In genomic region chr19:43638991-43639494, GRCh38 we compare ENCODE assay signal across 1 cellular context.
A peak's percentile ranks its signal among the peaks of the same experiment; 100 is the strongest.
TF ChIP-seq lines count a peak whose summit lies in the region.

No MANE protein-coding gene starts in this region.

TF ChIP-seq in HEK293, 187 proteins besides CTCF, POLR2A, EP300 and RAD21 (continued from another document and continues in another):
- TF ChIP-seq PATZ1 (tag by site-specific recombination; IDR thresholded peaks at IDR 0.05) (peak; percentile 82), PRDM10 (tag by site-specific recombination; IDR thresholded peaks at IDR 0.05) (peak; percentile 71), ZNF169 (tag by site-specific recombination; IDR thresholded peaks at IDR 0.05) (peak; percentile 64), ZNF398 (tag by site-specific recombination; IDR thresholded peaks at IDR 0.05) (peak; percentile 49; the same call in 1 of the 2 replicates), ZNF146 (tag by site-specific recombination; IDR thresholded peaks at IDR 0.05) (peak; percentile 6; the same call in 1 of the 2 replicates), REPIN1 (tag by site-specific recombination; IDR thresholded peaks at IDR 0.05; ENCODE audit: low read depth) (no peak), ZNF621 (tag by site-specific recombination; IDR thresholded peaks at IDR 0.05) (0 out of 2 replicates have a peak, but pooled peaks have one; percentile 31), ZNF175 (tag by site-specific recombination; IDR thresholded peaks at IDR 0.05) (0 out of 2 replicates have a peak, but pooled peaks have one; percentile 80), ZNF677 (tag by site-specific recombination; IDR thresholded peaks at IDR 0.05) (no peak), KLF17 (tag by site-specific recombination; IDR thresholded peaks at IDR 0.05) (peak; percentile 42; the same call in 1 of the 2 replicates), ZNF660 (tag by site-specific recombination; IDR thresholded peaks at IDR 0.05) (no peak), ZNF692 (tag by site-specific recombination; IDR thresholded peaks at IDR 0.05) (peak; percentile 66; the same call in 1 of the 2 replicates), ZNF239 (tag by site-specific recombination; IDR thresholded peaks at IDR 0.05) (0 out of 2 replicates have a peak, but pooled peaks have one; percentile 41), ZNF629 (tag by site-specific recombination; IDR thresholded peaks at IDR 0.05) (no peak), ZNF488 (tag by site-specific recombination; IDR thresholded peaks at IDR 0.05) (0 out of 2 replicates have a peak, but pooled peaks have one; percentile 50), ZNF133 (tag by site-specific recombination; IDR thresholded peaks at IDR 0.05) (0 out of 2 replicates have a peak, but pooled peaks have one; percentile 30), ZNF423 (tag by site-specific recombination; IDR thresholded peaks at IDR 0.05) (no peak), ZNF548 (tag by site-specific recombination; IDR thresholded peaks at IDR 0.05) (0 out of 2 replicates have a peak, but pooled peaks have one; percentile 9), BCL6B (tag by site-specific recombination; IDR thresholded peaks at IDR 0.05) (0 out of 2 replicates have a peak, but pooled peaks have one; percentile 34), ZNF707 (tag by site-specific recombination; IDR thresholded peaks at IDR 0.05) (no peak), ZBTB10 (tag by site-specific recombination; IDR thresholded peaks at IDR 0.05) (peak; percentile 74), AEBP2 (tag by site-specific recombination; IDR thresholded peaks at IDR 0.05; ENCODE audit: borderline replicate concordance) (no peak), ZBTB48 (tag by site-specific recombination; IDR thresholded peaks at IDR 0.05) (peak; percentile 86), GLIS2 (tag by site-specific recombination; IDR thresholded peaks at IDR 0.05) (0 out of 2 replicates have a peak, but pooled peaks have one; percentile 20), ZSCAN18 (tag by site-specific recombination; IDR thresholded peaks at IDR 0.05) (0 out of 2 replicates have a peak, but pooled peaks have one; percentile 12), ZNF148 (tag by site-specific recombination; IDR thresholded peaks at IDR 0.05; ENCODE audit: borderline replicate concordance) (0 out of 2 replicates have a peak, but pooled peaks have one; percentile 23), GFI1B (tag by site-specific recombination; IDR thresholded peaks at IDR 0.05) (no peak), ZFP3 (tag by site-specific recombination; IDR thresholded peaks at IDR 0.05; ENCODE audit: low read depth) (0 out of 2 replicates have a peak, but pooled peaks have one; percentile 10), ZBTB17 (tag by site-specific recombination; IDR thresholded peaks at IDR 0.05) (peak; percentile 53; the same call in 1 of the 2 replicates)
